In genomic region chr13:113110048-113110851, GRCh38 we compare ENCODE assay signal across 1 cellular context.
TF ChIP-seq lines count a peak whose summit lies in the region.

No MANE protein-coding gene starts in this region.

TF ChIP-seq in H1, 55 proteins besides CTCF, POLR2A, EP300 and RAD21:
- no peak for TF ChIP-seq ASH2L (IDR thresholded peaks at IDR 0.05; ENCODE audit: low read length)
- TF ChIP-seq CHD2 (IDR thresholded peaks at IDR 0.05; ENCODE audit: low read length) = no peak
- no peak for TF ChIP-seq SP2 (IDR thresholded peaks at IDR 0.05; ENCODE audit: low read length)
- no peak for TF ChIP-seq SIX5 (IDR thresholded peaks at IDR 0.05; ENCODE audit: low read depth, low read length)
- TF ChIP-seq CREB1 (IDR thresholded peaks at IDR 0.05) = no peak
- no peak for TF ChIP-seq JUND (IDR thresholded peaks at IDR 0.05; ENCODE audit: low read length)
- no peak for TF ChIP-seq SIRT6 (IDR thresholded peaks at IDR 0.05; ENCODE audit: low read length)
- no peak for TF ChIP-seq RBBP5 (IDR thresholded peaks at IDR 0.05; ENCODE audit: borderline replicate concordance, low read depth, low read length)
- peak; percentile 86 for TF ChIP-seq EZH2 (IDR thresholded peaks at IDR 0.05; ENCODE audit: low read depth, low read length, severe bottlenecking)
- TF ChIP-seq KDM4A (IDR thresholded peaks at IDR 0.05; ENCODE audit: low read depth, low read length, severe bottlenecking) = peak; percentile 85
- TF ChIP-seq RNF2 (IDR thresholded peaks at IDR 0.05; ENCODE audit: borderline replicate concordance, low read depth, low read length, missing control alignments, poor library complexity, severe bottlenecking) = peak; percentile 51
- no peak for TF ChIP-seq JUN (IDR thresholded peaks at IDR 0.05; ENCODE audit: low read depth, low read length)
- TF ChIP-seq ATF2 (IDR thresholded peaks at IDR 0.05; ENCODE audit: low read length) = no peak
- TF ChIP-seq SUZ12 (IDR thresholded peaks at IDR 0.05; ENCODE audit: low read length) = peak; percentile 62; the same call in 1 of the 2 replicates
- TF ChIP-seq EGR1 (IDR thresholded peaks at IDR 0.05; ENCODE audit: borderline replicate concordance, low read depth, low read length) = no peak
- TF ChIP-seq HDAC6 (IDR thresholded peaks at IDR 0.05; ENCODE audit: low read depth, low read length) = no peak
- peak; percentile 51; the same call in 1 of the 2 replicates for TF ChIP-seq MAX (IDR thresholded peaks at IDR 0.05)
- TF ChIP-seq RFX5 (IDR thresholded peaks at IDR 0.05; ENCODE audit: borderline replicate concordance, low read depth, low read length) = no peak
- no peak for TF ChIP-seq BACH1 (IDR thresholded peaks at IDR 0.05; ENCODE audit: low read length)
- no peak for TF ChIP-seq TCF12 (IDR thresholded peaks at IDR 0.05; ENCODE audit: low read depth, low read length)
- peak; percentile 73 for TF ChIP-seq E2F6 (IDR thresholded peaks at IDR 0.05)
- no peak for TF ChIP-seq SP1 (IDR thresholded peaks at IDR 0.05; ENCODE audit: low read depth, low read length)
